1 cellular context compared by ENCODE assay signal in genomic region chr1:94566436-94566835, GRCh38. TPM values are rescaled to one million over a fixed set of nuclear protein-coding genes. Genes with fewer than 3 reads are reported as not detected.
"Had no signal": no experiment of that assay in that cellular context is flagged by ENCODE, and none has a peak within 500 bp of the region (broad histone marks: within the 10 kb centered on the region; RNA-seq: fewer than 3 reads in every experiment).

No MANE protein-coding gene starts in this region.

RNA-seq across cellular contexts. Expression of gene F3, which starts 24.9 kb away (rescaled TPM):
- polyA plus RNA-seq: IgD-negative memory B cell had no signal
